27 cellular contexts compared by ENCODE assay signal in genomic region chr10:96112531-96112930, GRCh38.
"Had no signal": no experiment of that assay in that cellular context is flagged by ENCODE, and none has a peak within 500 bp of the region (broad histone marks: within the 10 kb centered on the region; RNA-seq: fewer than 3 reads in every experiment).

No MANE protein-coding gene starts in this region.

- H3K4me3 ChIP-seq: adrenal gland, ascending aorta had no signal

- DNase-seq: activated B cell treated with CpG ODN at 0.5 μM for 24 hours; activated CD4-positive, alpha-beta memory T cell treated with anti-CD3 and anti-CD28 coated beads for 36 hours; activated CD4-positive, alpha-beta T cell treated with anti-CD3 and anti-CD28 coated beads for 4 hours; activated CD4-positive, alpha-beta T cell treated with anti-CD3 and anti-CD28 coated beads, Interleukin-2, amount 10 ng/mL, durations not matched to agents 24 days and 14 days; activated CD4-positive, alpha-beta T cell treated with anti-CD3 and anti-CD28 coated beads, Interleukin-2, amount 50 U/mL, for 1 hour; activated CD4-positive, alpha-beta T cell treated with anti-CD3 and anti-CD28 coated beads, Interleukin-2, amount 50 U/mL, for 4 hours; activated CD4-positive, CD25-positive, alpha-beta regulatory T cell treated with anti-CD3 and anti-CD28 coated beads, Interleukin-2, amount 50 U/mL, for 72 hours; activated CD8-positive, alpha-beta memory T cell treated with anti-CD3 and anti-CD28 coated beads, Interleukin-2, amount 50 U/mL, for 4 hours; activated CD8-positive, alpha-beta T cell treated with anti-CD3 and anti-CD28 coated beads for 36 hours; activated effector memory CD4-positive, alpha-beta T cell treated with anti-CD3 and anti-CD28 coated beads, Interleukin-2, amount 50 U/mL, for 16 hours; activated gamma-delta T cell treated with Interleukin-2 at 50 U/mL for 16 hours; activated naive CD4-positive, alpha-beta T cell; activated naive CD4-positive, alpha-beta T cell treated with anti-CD3 and anti-CD28 coated beads for 36 hours; activated naive CD4-positive, alpha-beta T cell treated with anti-CD3 and anti-CD28 coated beads, Interleukin-2, amount 50 U/mL, for 16 hours; activated naive CD8-positive, alpha-beta T cell treated with anti-CD3 and anti-CD28 coated beads for 36 hours; activated T-cell treated with anti-CD3 and anti-CD28 coated beads for 4 hours; activated T-cell treated with anti-CD3 and anti-CD28 coated beads, Interleukin-2, amount 50 U/mL, for 1 hour; activated T-cell treated with anti-CD3 and anti-CD28 coated beads, Interleukin-2, amount 50 U/mL, for 4 hours; activated T-cell treated with anti-CD3 and anti-CD28 coated beads, Interleukin-2, amount 50 U/mL, for 72 hours; adrenal gland; amniotic stem cell; anterior cingulate cortex; central memory CD4-positive, alpha-beta T cell; T-helper 1 cell; T-helper 2 cell; T-helper 9 cell had no signal
